Comparison of ENCODE assay signal across 1 cellular context in genomic region chr14:64503434-64504309, GRCh38.
TF ChIP-seq lines count a peak whose summit lies in the region.

Gene ZBTB25, minus strand, starts transcription at chr14:64503838. Its CDS starts 13,305 bp downstream, at chr14:64490533.

TF ChIP-seq in HepG2, 621 proteins besides CTCF, POLR2A, EP300 and RAD21 (continued from another document):
- TF ChIP-seq SIN3A (IDR thresholded peaks at IDR 0.05; ENCODE audit: borderline replicate concordance, low read depth, low read length), result no peak
- no peak; the same call in 1 of the 2 replicates for TF ChIP-seq ZNF292 (CRISPR knock-in tag; IDR thresholded peaks at IDR 0.05; ENCODE audit: borderline replicate concordance, low read depth)
- 0 out of 2 replicates have a peak, but pooled peaks have one; percentile 22 for TF ChIP-seq ZNF430 (CRISPR knock-in tag; IDR thresholded peaks at IDR 0.05)
- no peak for TF ChIP-seq REST (IDR thresholded peaks at IDR 0.05; ENCODE audit: borderline replicate concordance in 1 of 2, low read depth in 1 of 2, low read length in 2 of 2)
- 0 out of 2 replicates have a peak, but pooled peaks have one; percentile 29 for TF ChIP-seq KDM4B (CRISPR knock-in tag; IDR thresholded peaks at IDR 0.05)
- peak; percentile 6; the same call in 1 of the 2 replicates for TF ChIP-seq ZC3H13 (CRISPR knock-in tag; IDR thresholded peaks at IDR 0.05)
- no peak for TF ChIP-seq SCMH1 (CRISPR knock-in tag; IDR thresholded peaks at IDR 0.05; ENCODE audit: borderline replicate concordance)
- no peak for TF ChIP-seq HOMEZ (CRISPR knock-in tag; IDR thresholded peaks at IDR 0.05; ENCODE audit: low read depth)
- TF ChIP-seq FOXO1 (CRISPR knock-in tag; IDR thresholded peaks at IDR 0.05), result no peak; the same call in 1 of the 2 replicates
- TF ChIP-seq FOXO4 (CRISPR knock-in tag; conservative IDR thresholded peaks at IDR 0.05), result 0 out of 2 replicates have a peak, but pooled peaks have one; percentile 36
- no peak for TF ChIP-seq ARID3A (IDR thresholded peaks at IDR 0.05; ENCODE audit: low read depth, low read length)
- no peak for TF ChIP-seq ARID2 (CRISPR knock-in tag; IDR thresholded peaks at IDR 0.05; ENCODE audit: borderline replicate concordance)
- no peak; the same call in 1 of the 2 replicates for TF ChIP-seq ZBED4 (CRISPR knock-in tag; IDR thresholded peaks at IDR 0.05; ENCODE audit: borderline replicate concordance)
- peak; percentile 97; the same call in 1 of the 2 replicates for TF ChIP-seq ZIK1 (CRISPR knock-in tag; IDR thresholded peaks at IDR 0.05; ENCODE audit: borderline replicate concordance, low read depth)
- no peak for TF ChIP-seq CEBPZ (IDR thresholded peaks at IDR 0.05; ENCODE audit: low read length)
- TF ChIP-seq ZNF782 (CRISPR knock-in tag; IDR thresholded peaks at IDR 0.05; ENCODE audit: borderline replicate concordance), result no peak; the same call in 1 of the 2 replicates
- no peak for TF ChIP-seq ZNF18 (CRISPR knock-in tag; IDR thresholded peaks at IDR 0.05; ENCODE audit: insufficient replicate concordance)
- no peak for TF ChIP-seq JUN (CRISPR knock-in tag; IDR thresholded peaks at IDR 0.05)
- peak; percentile 40 for TF ChIP-seq ZNF746 (CRISPR knock-in tag; IDR thresholded peaks at IDR 0.05)
- no peak for TF ChIP-seq PRDM10 (CRISPR knock-in tag; IDR thresholded peaks at IDR 0.05; ENCODE audit: low read depth)
- no peak for TF ChIP-seq ZNF263 (CRISPR knock-in tag; IDR thresholded peaks at IDR 0.05)
- no peak for TF ChIP-seq RFX3 (CRISPR knock-in tag; IDR thresholded peaks at IDR 0.05)
- 0 out of 2 replicates have a peak, but pooled peaks have one; percentile 44 for TF ChIP-seq ZNF747 (CRISPR knock-in tag; IDR thresholded peaks at IDR 0.05; ENCODE audit: borderline replicate concordance)
- no peak for TF ChIP-seq DNMT3B (CRISPR knock-in tag; conservative IDR thresholded peaks at IDR 0.05)
- TF ChIP-seq MEIS1 (CRISPR knock-in tag; IDR thresholded peaks at IDR 0.05; ENCODE audit: borderline replicate concordance), result no peak
- no peak for TF ChIP-seq GZF1 (CRISPR knock-in tag; IDR thresholded peaks at IDR 0.05)
- TF ChIP-seq RNF2 (conservative IDR thresholded peaks at IDR 0.05; ENCODE audit: low read depth), result peak; percentile 72; the same call in 1 of the 2 replicates
- TF ChIP-seq KLF16 (CRISPR knock-in tag; IDR thresholded peaks at IDR 0.05), result no peak; a peak in 1 of 4 replicates
- TF ChIP-seq GMEB1 (CRISPR knock-in tag; IDR thresholded peaks at IDR 0.05; ENCODE audit: borderline replicate concordance), result peak; percentile 98
- TF ChIP-seq SOX5 (CRISPR knock-in tag; IDR thresholded peaks at IDR 0.05; ENCODE audit: borderline replicate concordance), result no peak; the same call in 1 of the 2 replicates
